Comparison of ENCODE assay signal across 1 cellular context in genomic region chr1:50978852-50979781, GRCh38.
TF ChIP-seq lines count a peak whose summit lies in the region.

No MANE protein-coding gene starts in this region.

TF ChIP-seq in HEK293, 187 proteins besides CTCF, POLR2A, EP300 and RAD21 (continued from another document and continues in another):
- TF ChIP-seq ZNF513 (tag by site-specific recombination; IDR thresholded peaks at IDR 0.05), result no peak
- peak; percentile 48; the same call in 1 of the 2 replicates for TF ChIP-seq ZXDB (tag by site-specific recombination; IDR thresholded peaks at IDR 0.05)
- no peak; the same call in 1 of the 2 replicates for TF ChIP-seq GLIS1 (tag by site-specific recombination; IDR thresholded peaks at IDR 0.05)
- no peak for TF ChIP-seq ZNF433 (tag by site-specific recombination; IDR thresholded peaks at IDR 0.05; ENCODE audit: low read depth)
- peak; percentile 28; the same call in 1 of the 2 replicates for TF ChIP-seq YY1 (tag by site-specific recombination; IDR thresholded peaks at IDR 0.05)
- TF ChIP-seq ZNF600 (tag by site-specific recombination; IDR thresholded peaks at IDR 0.05), result peak; percentile 51; the same call in 1 of the 2 replicates
- no peak for TF ChIP-seq TRIM28 (IDR thresholded peaks at IDR 0.05; ENCODE audit: borderline replicate concordance, low read length)
- no peak for TF ChIP-seq ZBTB48 (tag by site-specific recombination; IDR thresholded peaks at IDR 0.05)
- no peak for TF ChIP-seq HIC1 (tag by site-specific recombination; IDR thresholded peaks at IDR 0.05)
- no peak for TF ChIP-seq AEBP2 (tag by site-specific recombination; IDR thresholded peaks at IDR 0.05; ENCODE audit: borderline replicate concordance)
- peak; percentile 80 for TF ChIP-seq PRDM10 (tag by site-specific recombination; IDR thresholded peaks at IDR 0.05)
- TF ChIP-seq PATZ1 (tag by site-specific recombination; IDR thresholded peaks at IDR 0.05), result peak; percentile 67
- no peak for TF ChIP-seq ZNF175 (tag by site-specific recombination; IDR thresholded peaks at IDR 0.05)
- TF ChIP-seq IKZF3 (tag by site-specific recombination; IDR thresholded peaks at IDR 0.05), result peak; percentile 53; the same call in 1 of the 2 replicates
- no peak for TF ChIP-seq ZNF23 (tag by site-specific recombination; IDR thresholded peaks at IDR 0.05; ENCODE audit: borderline replicate concordance)
- TF ChIP-seq REPIN1 (tag by site-specific recombination; IDR thresholded peaks at IDR 0.05; ENCODE audit: low read depth), result peak; percentile 90; the same call in 1 of the 2 replicates
- no peak for TF ChIP-seq ZSCAN5A (tag by site-specific recombination; IDR thresholded peaks at IDR 0.05)
- no peak for TF ChIP-seq ZNF248 (tag by site-specific recombination; IDR thresholded peaks at IDR 0.05)
- no peak for TF ChIP-seq ZBTB10 (tag by site-specific recombination; IDR thresholded peaks at IDR 0.05)
- TF ChIP-seq INSM2 (tag by site-specific recombination; IDR thresholded peaks at IDR 0.05), result no peak
- TF ChIP-seq ZBTB7A (tag by site-specific recombination; IDR thresholded peaks at IDR 0.05; ENCODE audit: low read depth), result 0 out of 2 replicates have a peak, but pooled peaks have one; percentile 16
- TF ChIP-seq SP7 (tag by site-specific recombination; IDR thresholded peaks at IDR 0.05), result 0 out of 2 replicates have a peak, but pooled peaks have one; percentile 30
- TF ChIP-seq ZNF18 (tag by site-specific recombination; IDR thresholded peaks at IDR 0.05), result no peak
- peak; percentile 86 for TF ChIP-seq PRDM6 (tag by site-specific recombination; IDR thresholded peaks at IDR 0.05)
- TF ChIP-seq ZNF16 (tag by site-specific recombination; IDR thresholded peaks at IDR 0.05; ENCODE audit: low read depth), result no peak
